Comparison of ENCODE assay signal across 30 cellular contexts in genomic region chr16:86679490-86679889, GRCh38.
A peak's percentile ranks its signal among the peaks of the same experiment; 100 is the strongest.
DNase-seq lines count a peak whose midpoint lies in the region; ATAC-seq and TF ChIP-seq lines count a peak whose summit lies in the region.
"Had no signal": no experiment of that assay in that cellular context is flagged by ENCODE, and none has a peak within 500 bp of the region (broad histone marks: within the 10 kb centered on the region; RNA-seq: fewer than 3 reads in every experiment).

No MANE protein-coding gene starts in this region.

- no peak overlapping the region for H3K9ac ChIP-seq in BLaER1

- 0 out of 2 replicates have a peak, but pooled peaks cover 2% of the 10 kb centered on the region for H3K9me2 ChIP-seq in GM23338 (ENCODE audit: insufficient read depth)

- peak overlapping the region; percentile 46; the same call in 1 of the 2 replicates for H3K4me2 ChIP-seq in BLaER1
- H3K4me2 ChIP-seq in osteoblast (ENCODE audit: insufficient read depth, low read length), result no peak overlapping the region
- H3K4me2 ChIP-seq in GM23338, result no peak overlapping the region

- H3K4me3 Mint-ChIP-seq in HFFc6 (no peak overlapping the region), GM23338 (no peak overlapping the region)
- H3K4me3 Mint-ChIP-seq: activated CD4-positive, alpha-beta T cell treated with anti-CD3 and anti-CD28 coated beads for 36 hours; activated CD8-positive, alpha-beta T cell treated with anti-CD3 and anti-CD28 coated beads for 36 hours; activated naive CD4-positive, alpha-beta T cell treated with anti-CD3 and anti-CD28 coated beads, Interleukin-2, amount 10 ng/mL, durations not matched to agents 7 days and 5 days; activated T-helper 1 cell treated with anti-CD3 and anti-CD28 coated beads, Interleukin-12 subunit alpha, Interleukin-12 subunit beta, Interleukin-2, Interleukin-4 antibody, amounts not matched to agents 30 ng/mL and 10 ng/mL and 1 ng/mL, durations not matched to agents 14 hours and 24 hours and 36 hours; CD8-positive, alpha-beta memory T cell; effector memory CD8-positive, alpha-beta T cell; natural killer cell; T-helper 2 cell treated with Interferon-gamma antibody and Interleukin-4, amounts not matched to agents 5 μg/mL and 100 μg/mL, for 36 hours had no signal

- H3K4me1 ChIP-seq in BLaER1, result peaks cover 33% of the 10 kb centered on the region
- no peaks in the 10 kb centered on the region for H3K4me1 ChIP-seq in breast epithelium
- H3K4me1 ChIP-seq in osteoblast (ENCODE audit: insufficient read depth, low read length), result peaks cover 54% of the 10 kb centered on the region
- no peaks in the 10 kb centered on the region for H3K4me1 ChIP-seq in GM23338 (ENCODE audit: insufficient read depth)
- H3K4me1 ChIP-seq: BE2C, colonic mucosa, stomach had no signal

- H3K27me3 Mint-ChIP-seq in HFFc6 (ENCODE audit: insufficient read depth) (peaks cover 3% of the 10 kb centered on the region), GM23338 (ENCODE audit: insufficient read depth, low read depth, poor library complexity) (peaks cover 7% of the 10 kb centered on the region)

- peaks cover 42% of the 10 kb centered on the region for H3K4me1 Mint-ChIP-seq in HFFc6 (ENCODE audit: low read depth)
- no peaks in the 10 kb centered on the region; the same call in 2 of the 3 replicates for H3K4me1 Mint-ChIP-seq in GM23338
- H3K4me1 Mint-ChIP-seq: activated CD4-positive, alpha-beta T cell treated with anti-CD3 and anti-CD28 coated beads for 36 hours; activated naive CD4-positive, alpha-beta T cell treated with anti-CD3 and anti-CD28 coated beads, Interleukin-2, amount 10 ng/mL, durations not matched to agents 7 days and 5 days; CD8-positive, alpha-beta memory T cell; natural killer cell had no signal

- no peak for ATAC-seq in GM23338
- ATAC-seq: activated CD4-positive, alpha-beta T cell treated with anti-CD3 and anti-CD28 coated beads for 36 hours; activated CD8-positive, alpha-beta T cell treated with anti-CD3 and anti-CD28 coated beads for 36 hours; effector memory CD8-positive, alpha-beta T cell; foreskin keratinocyte; mucosa of descending colon; natural killer cell had no signal

- peak overlapping the region; percentile 87 for H3K27ac Mint-ChIP-seq in HFFc6
- no peak overlapping the region for H3K27ac Mint-ChIP-seq in GM23338
- H3K27ac Mint-ChIP-seq: activated CD4-positive, alpha-beta T cell treated with anti-CD3 and anti-CD28 coated beads for 36 hours; activated CD8-positive, alpha-beta T cell treated with anti-CD3 and anti-CD28 coated beads for 36 hours; activated naive CD4-positive, alpha-beta T cell treated with anti-CD3 and anti-CD28 coated beads, Interleukin-2, amount 10 ng/mL, durations not matched to agents 7 days and 5 days; activated T-helper 1 cell treated with anti-CD3 and anti-CD28 coated beads, Interleukin-12 subunit alpha, Interleukin-12 subunit beta, Interleukin-2, Interleukin-4 antibody, amounts not matched to agents 30 ng/mL and 10 ng/mL and 1 ng/mL, durations not matched to agents 14 hours and 24 hours and 36 hours; CD8-positive, alpha-beta memory T cell; effector memory CD8-positive, alpha-beta T cell; natural killer cell; T-helper 2 cell treated with Interferon-gamma antibody and Interleukin-4, amounts not matched to agents 5 μg/mL and 100 μg/mL, for 36 hours had no signal

- H3F3A ChIP-seq in GM23338 (replicated peaks; ENCODE audit: low read depth), result no peaks in the 10 kb centered on the region

- TF ChIP-seq CTCF in HFFc6 (IDR thresholded peaks at IDR 0.05), result no peak
- no peak for TF ChIP-seq CTCF in breast epithelium (IDR thresholded peaks at IDR 0.05)
- no peak for TF ChIP-seq CTCF in osteoblast (IDR thresholded peaks at IDR 0.05; ENCODE audit: extremely low read depth, low read depth, low read length)
- TF ChIP-seq CTCF in GM23338 (conservative IDR thresholded peaks at IDR 0.05; ENCODE audit: low read depth in 2 of 2), result no peak

- H3K4me3 ChIP-seq in BLaER1, result no peak overlapping the region
- H3K4me3 ChIP-seq in breast epithelium, result no peak overlapping the region
- H3K4me3 ChIP-seq in osteoblast (ENCODE audit: insufficient read depth, low read length), result no peak overlapping the region
- H3K4me3 ChIP-seq in GM23338, result no peak overlapping the region
- H3K4me3 ChIP-seq: colonic mucosa, lung, mucosa of descending colon, ovary, stomach, tibial nerve had no signal

- no peaks in the 10 kb centered on the region for H4K20me1 ChIP-seq in BLaER1
- no peaks in the 10 kb centered on the region for H4K20me1 ChIP-seq in osteoblast (ENCODE audit: insufficient read depth, low read length)
- no peaks in the 10 kb centered on the region for H4K20me1 ChIP-seq in GM23338 (replicated peaks; ENCODE audit: insufficient read depth)

- intact Hi-C loops in breast epithelium (cut with DNase I; ENCODE audit: low total_unique reads), result no loop called here

- no peak overlapping the region for H3K27ac ChIP-seq in BLaER1
- peak overlapping the region; percentile 69 to 72 for H3K27ac ChIP-seq in breast epithelium
- peak overlapping the region; percentile 100 for H3K27ac ChIP-seq in osteoblast (ENCODE audit: low read depth, low read length)
- H3K27ac ChIP-seq in GM23338 (ENCODE audit: low read depth), result no peak overlapping the region
- H3K27ac ChIP-seq: colonic mucosa, foreskin keratinocyte, ovary, stomach had no signal

- DNase-seq in HFFc6, result no peak
- no peak for DNase-seq in breast epithelium (ENCODE audit: low spot score in 2 of 2)
- DNase-seq in osteoblast (ENCODE audit: insufficient read length, low spot score, missing footprints), result no peak
- DNase-seq in NCI-H1930 (lab: John Stamatoyannopoulos, UW), result no peak
- no peak for DNase-seq in GM23338 (ENCODE audit: low spot score)
- no peak for DNase-seq in T-helper 9 cell
- DNase-seq: activated CD4-positive, alpha-beta T cell treated with anti-CD3 and anti-CD28 coated beads for 36 hours; activated CD8-positive, alpha-beta memory T cell treated with anti-CD3 and anti-CD28 coated beads, Interleukin-2, amount 50 U/mL, for 48 hours; activated CD8-positive, alpha-beta T cell treated with anti-CD3 and anti-CD28 coated beads for 36 hours; activated naive CD4-positive, alpha-beta T cell treated with anti-CD3 and anti-CD28 coated beads, Interleukin-2, amount 10 ng/mL, durations not matched to agents 7 days and 5 days; BE2C; CD8-positive, alpha-beta memory T cell; colonic mucosa; DMS 273 treated with DMSO at 0.1 percent for 48 hours; effector memory CD8-positive, alpha-beta T cell; KG1; MM.1S; mucosa of descending colon; natural killer cell; NCI-H2081; NCI-H524 treated with DMSO at 0.1 percent for 48 hours; OCI-M1; ovary; stomach had no signal

- H3K36me3 Mint-ChIP-seq in HFFc6 (ENCODE audit: low read depth), result peaks cover 6% of the 10 kb centered on the region; the same call in 1 of the 2 replicates
- no peaks in the 10 kb centered on the region for H3K36me3 Mint-ChIP-seq in GM23338 (ENCODE audit: low read depth)
- H3K36me3 Mint-ChIP-seq: activated naive CD4-positive, alpha-beta T cell treated with anti-CD3 and anti-CD28 coated beads, Interleukin-2, amount 10 ng/mL, durations not matched to agents 7 days and 5 days; CD8-positive, alpha-beta memory T cell; natural killer cell had no signal

- H3K79me2 ChIP-seq in osteoblast (ENCODE audit: insufficient read depth, low read length) (no peaks in the 10 kb centered on the region), GM23338 (replicated peaks; ENCODE audit: insufficient read depth) (no peaks in the 10 kb centered on the region)

- H3K27me3 ChIP-seq in BLaER1, result no peaks in the 10 kb centered on the region
- H3K27me3 ChIP-seq in breast epithelium, result peaks cover 0 to 8% of the 10 kb centered on the region in 2 donors
- H3K27me3 ChIP-seq in osteoblast (ENCODE audit: insufficient read depth, low read length), result no peaks in the 10 kb centered on the region
- no peaks in the 10 kb centered on the region for H3K27me3 ChIP-seq in GM23338 (ENCODE audit: insufficient read depth)
- H3K27me3 ChIP-seq: colonic mucosa, foreskin keratinocyte, ovary, tibial nerve had no signal

- no peak overlapping the region for H2AFZ ChIP-seq in osteoblast (ENCODE audit: low read length)
- no peak overlapping the region for H2AFZ ChIP-seq in GM23338

- no peak for TF ChIP-seq POLR2A in breast epithelium (IDR thresholded peaks at IDR 0.05)

- H3K9me3 Mint-ChIP-seq in HFFc6 (0 out of 2 replicates have a peak, but pooled peaks cover 4% of the 10 kb centered on the region), GM23338 (peaks cover 9% of the 10 kb centered on the region)
- H3K9me3 Mint-ChIP-seq: activated CD8-positive, alpha-beta T cell treated with anti-CD3 and anti-CD28 coated beads for 36 hours; activated naive CD4-positive, alpha-beta T cell treated with anti-CD3 and anti-CD28 coated beads, Interleukin-2, amount 10 ng/mL, durations not matched to agents 7 days and 5 days; effector memory CD8-positive, alpha-beta T cell; natural killer cell; T-helper 2 cell treated with Interferon-gamma antibody and Interleukin-4, amounts not matched to agents 5 μg/mL and 100 μg/mL, for 36 hours had no signal

- H3K36me3 ChIP-seq in BLaER1 (no peaks in the 10 kb centered on the region), breast epithelium (no peaks in the 10 kb centered on the region), osteoblast (ENCODE audit: insufficient read depth, low read length) (no peaks in the 10 kb centered on the region), GM23338 (ENCODE audit: insufficient read depth) (no peaks in the 10 kb centered on the region)
- H3K36me3 ChIP-seq: BE2C, colonic mucosa, ovary, stomach, tibial nerve had no signal

- H3K9me3 ChIP-seq in BLaER1 (peaks cover 12% of the 10 kb centered on the region), breast epithelium (no peaks in the 10 kb centered on the region), osteoblast (ENCODE audit: low read depth, low read length) (peaks cover 2% of the 10 kb centered on the region)
- H3K9me3 ChIP-seq: BE2C, colonic mucosa, mucosa of descending colon, ovary, tibial nerve had no signal

TF ChIP-seq in GM23338, 12 proteins besides CTCF, POLR2A, EP300 and RAD21 (continues in another document):
- TF ChIP-seq CREB1 (CRISPR knock-in tag; IDR thresholded peaks at IDR 0.05; ENCODE audit: low read depth), result no peak
- no peak for TF ChIP-seq ZNF114 (CRISPR knock-in tag; IDR thresholded peaks at IDR 0.05)
- TF ChIP-seq JUNB (IDR thresholded peaks at IDR 0.05; ENCODE audit: unreplicated experiment), result no peak
- TF ChIP-seq EZH2 (IDR thresholded peaks at IDR 0.05; ENCODE audit: low read depth, unreplicated experiment), result no peak

Comparison
In these comparisons a context has a peak if more than half of its experiments do, and no peak if none do; other contexts are left out.
1. H3K27ac ChIP-seq: peak in breast epithelium (2 of 2) and osteoblast (single experiment); none in BLaER1 (single experiment) and GM23338 (single experiment).